ENCODE assay signal across 25 cellular contexts in the genomic region with DNA sequence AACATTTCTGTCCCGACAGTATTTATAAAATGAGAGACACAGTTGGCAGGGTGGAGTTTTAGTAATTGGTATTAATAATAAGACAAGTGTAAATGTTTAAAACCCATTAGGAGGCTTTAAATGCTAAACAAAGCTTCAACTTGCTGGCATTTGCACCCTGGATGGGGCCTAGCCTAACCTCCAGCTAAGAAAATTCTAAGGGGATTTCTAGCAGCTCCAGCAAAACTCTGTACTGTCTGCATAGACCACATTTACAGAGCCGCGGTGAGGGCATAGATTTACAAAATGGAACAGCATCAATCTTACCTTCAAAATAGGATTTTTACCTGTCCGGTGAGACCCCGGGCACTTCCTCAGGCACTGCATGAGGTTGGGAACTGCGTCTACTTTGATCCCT.
"Had no signal": no experiment of that assay in that cellular context is flagged by ENCODE, and none has a peak within 500 bp of the region (broad histone marks: within the 10 kb centered on the region; RNA-seq: fewer than 3 reads in every experiment).

No MANE protein-coding gene starts in this region.

- H3K36me3 Mint-ChIP-seq: activated naive CD8-positive, alpha-beta T cell treated with anti-CD3 and anti-CD28 coated beads for 36 hours had no signal

- H3K4me3 Mint-ChIP-seq: activated CD4-positive, alpha-beta T cell treated with anti-CD3 and anti-CD28 coated beads for 36 hours; activated naive CD4-positive, alpha-beta T cell treated with anti-CD3 and anti-CD28 coated beads for 36 hours; activated naive CD8-positive, alpha-beta T cell treated with anti-CD3 and anti-CD28 coated beads for 36 hours; neural crest cell had no signal

- ATAC-seq: activated CD4-positive, alpha-beta T cell treated with anti-CD3 and anti-CD28 coated beads for 36 hours; body of pancreas; gastrocnemius medialis; left cardiac atrium; left ventricle myocardium superior; right lobe of liver; stimulated activated naive CD8-positive, alpha-beta T cell treated with anti-CD3 and anti-CD28 coated beads, Interleukin-15, Interleukin-2, amounts not matched to agents 100 U/mL and 50 U/mL, for 24 hours had no signal

- H3K4me1 Mint-ChIP-seq: activated CD4-positive, alpha-beta T cell treated with anti-CD3 and anti-CD28 coated beads for 36 hours; activated naive CD8-positive, alpha-beta T cell treated with anti-CD3 and anti-CD28 coated beads for 36 hours had no signal

- H3K27ac ChIP-seq: adrenal gland, body of pancreas, colonic mucosa, epithelial cell of prostate, gastrocnemius medialis, right lobe of liver, testis, transverse colon had no signal

- H3K27me3 ChIP-seq: adrenal gland, body of pancreas, colonic mucosa, right lobe of liver, testis had no signal

- DNase-seq: activated CD4-positive, alpha-beta T cell treated with anti-CD3 and anti-CD28 coated beads for 36 hours; activated CD4-positive, alpha-beta T cell treated with anti-CD3 and anti-CD28 coated beads, Interleukin-2, amount 50 U/mL, for 4 hours; activated CD4-positive, CD25-positive, alpha-beta regulatory T cell; activated CD8-positive, alpha-beta memory T cell treated with anti-CD3 and anti-CD28 coated beads for 24 hours; activated effector memory CD4-positive, alpha-beta T cell treated with Interleukin-2 at 50 U/mL for 16 hours; activated naive CD4-positive, alpha-beta T cell treated with anti-CD3 and anti-CD28 coated beads for 36 hours; activated naive CD8-positive, alpha-beta T cell treated with anti-CD3 and anti-CD28 coated beads for 36 hours; adrenal gland; aorta; body of pancreas; cerebellar nuclear complex; colonic mucosa; effector CD8-positive, alpha-beta T cell; gastrocnemius medialis; glutamatergic neuron; left cardiac atrium; left ventricle myocardium superior; occipital lobe; right lobe of liver; stimulated activated CD4-positive, alpha-beta T cell treated with anti-CD3 and anti-CD28 coated beads, Interleukin-2, amount 100 ng/mL, for 48 hours; stimulated activated naive CD8-positive, alpha-beta T cell treated with anti-CD3 and anti-CD28 coated beads, Interleukin-15, Interleukin-2, amounts not matched to agents 100 U/mL and 50 U/mL, for 24 hours; testis; transverse colon had no signal

- H3K27ac Mint-ChIP-seq: activated CD4-positive, alpha-beta T cell treated with anti-CD3 and anti-CD28 coated beads for 36 hours; activated naive CD4-positive, alpha-beta T cell treated with anti-CD3 and anti-CD28 coated beads for 36 hours; activated naive CD8-positive, alpha-beta T cell treated with anti-CD3 and anti-CD28 coated beads for 36 hours had no signal

- H3K9me3 ChIP-seq: adrenal gland, body of pancreas, colonic mucosa, gastrocnemius medialis, right lobe of liver, testis, transverse colon had no signal

- H3K4me3 ChIP-seq: adrenal gland, body of pancreas, colonic mucosa, gastrocnemius medialis, right lobe of liver, testis, transverse colon had no signal

- H3K4me1 ChIP-seq: adrenal gland, colonic mucosa, gastrocnemius medialis, testis had no signal

- H3K9me3 Mint-ChIP-seq: activated naive CD4-positive, alpha-beta T cell treated with anti-CD3 and anti-CD28 coated beads for 36 hours; activated naive CD8-positive, alpha-beta T cell treated with anti-CD3 and anti-CD28 coated beads for 36 hours; neural crest cell had no signal

- H3K36me3 ChIP-seq: adrenal gland, colonic mucosa, gastrocnemius medialis, right lobe of liver, transverse colon had no signal
